Comparison of ENCODE assay signal across 26 cellular contexts in the genomic region with DNA sequence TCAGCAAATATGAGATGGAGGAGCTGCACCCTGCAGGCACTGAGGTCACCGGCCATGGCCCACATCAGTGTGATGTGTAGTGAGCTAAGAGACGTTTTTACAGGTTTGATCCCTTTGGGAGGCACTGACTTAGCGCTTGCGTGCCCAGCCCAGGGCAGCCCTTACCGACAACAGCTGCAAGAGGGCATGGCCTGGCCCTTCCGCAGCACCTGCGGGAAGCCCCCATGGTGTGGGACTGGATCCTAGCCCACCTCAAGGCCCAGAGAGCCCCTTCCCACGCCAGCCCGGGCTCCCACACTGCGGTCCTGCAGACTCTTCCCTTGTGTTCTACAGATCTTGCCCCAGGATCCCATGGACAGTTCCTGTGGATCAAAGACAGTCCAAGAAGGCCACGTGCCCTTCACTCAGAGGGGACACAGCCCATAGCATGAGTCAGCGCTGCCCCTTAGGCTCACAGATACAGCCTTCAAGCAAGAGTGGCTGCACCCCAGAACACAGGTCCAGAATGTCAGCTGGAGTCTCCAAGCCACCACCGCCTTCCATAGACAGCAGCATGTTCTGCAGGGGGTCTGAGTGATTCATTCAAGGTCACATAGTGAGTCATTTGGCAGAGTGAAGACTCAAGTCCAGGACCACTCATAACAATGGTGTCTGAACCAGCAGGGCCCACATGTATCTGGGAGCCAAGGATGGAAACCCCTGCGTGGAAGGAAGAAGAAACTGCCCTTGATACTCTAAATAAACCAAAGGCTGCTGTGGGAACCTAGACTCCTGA. TPM values are rescaled to one million over a fixed set of nuclear protein-coding genes. Genes with fewer than 3 reads are reported as not detected.
DNase-seq lines count a peak whose midpoint lies in the region; ATAC-seq, FAIRE-seq and TF ChIP-seq lines count a peak whose summit lies in the region.
"Had no signal": no experiment of that assay in that cellular context is flagged by ENCODE, and none has a peak within 500 bp of the region (broad histone marks: within the 10 kb centered on the region; RNA-seq: fewer than 3 reads in every experiment).

No MANE protein-coding gene starts in this region.

- no peaks in the 10 kb centered on the region for H3K9me3 ChIP-seq in HepG2 (ENCODE audit: low read length)
- H3K9me3 ChIP-seq in right lobe of liver, result no peaks in the 10 kb centered on the region
- no peaks in the 10 kb centered on the region for H3K9me3 ChIP-seq in astrocyte (ENCODE audit: insufficient read depth, low read depth, low read length)
- H3K9me3 ChIP-seq: BLaER1 had no signal

- H3K4me3 ChIP-seq in HepG2 (replicated peaks in 1 of 3; ENCODE audit: insufficient read depth in 1 of 3, low read depth in 2 of 3, low read length in 3 of 3) (no peak overlapping the region), right lobe of liver (no peak overlapping the region), astrocyte (ENCODE audit: insufficient read depth, low read depth, low read length) (no peak overlapping the region)
- H3K4me3 ChIP-seq: BLaER1, SK-N-MC had no signal

- WGBS in HepG2 (ENCODE audit: low lambda C conversion rate), result 13% methylated on average over 3 of the region's 14 CpGs
- WGBS in right lobe of liver (ENCODE audit: insufficient coverage, low coverage, low lambda C conversion rate, missing lambda C conversion rate), result 64% methylated on average over 3 of the region's 14 CpGs

- in situ Hi-C loops in HepG2 (cut with HindIII; ENCODE audit: extremely low pct_ligation_motif_present, low pct_unique_long_range_greater_than_20kb), result no loop called here

- no peaks in the 10 kb centered on the region for H3K36me3 ChIP-seq in HepG2 (replicated peaks in 1 of 2; ENCODE audit: control insufficient read depth in 1 of 2, insufficient read depth in 2 of 2, low read length in 2 of 2)
- no peaks in the 10 kb centered on the region for H3K36me3 ChIP-seq in right lobe of liver
- H3K36me3 ChIP-seq in astrocyte (ENCODE audit: insufficient read depth, low read length), result no peaks in the 10 kb centered on the region
- H3K36me3 ChIP-seq: BLaER1 had no signal

- H3K27me3 ChIP-seq in HepG2 (ENCODE audit: control insufficient read depth in 1 of 2, insufficient read depth in 2 of 2, low read length in 2 of 2), result peaks cover 3 to 28% of the 10 kb centered on the region in 2 experiments; a peak in 3 of 5 replicates
- H3K27me3 ChIP-seq in right lobe of liver, result no peaks in the 10 kb centered on the region
- no peaks in the 10 kb centered on the region for H3K27me3 ChIP-seq in astrocyte (ENCODE audit: insufficient read depth, low read length)
- H3K27me3 ChIP-seq: BLaER1 had no signal

- no peak for TF ChIP-seq CTCF in HepG2 (CRISPR knock-in tag; IDR thresholded peaks at IDR 0.05)
- no peak for TF ChIP-seq CTCF in right lobe of liver (IDR thresholded peaks at IDR 0.05)
- no peak for TF ChIP-seq CTCF in astrocyte (IDR thresholded peaks at IDR 0.05; ENCODE audit: insufficient read depth, low read depth, low read length)
- TF ChIP-seq CTCF in WTC11 (IDR thresholded peaks at IDR 0.05), result no peak

- H4K20me1 ChIP-seq in HepG2 (ENCODE audit: insufficient read depth, low read length) (no peaks in the 10 kb centered on the region), astrocyte (ENCODE audit: insufficient read depth, low read length) (no peaks in the 10 kb centered on the region)
- H4K20me1 ChIP-seq: BLaER1 had no signal

- H3K27ac ChIP-seq in HepG2 (ENCODE audit: extremely low read length, insufficient read depth, low read length) (no peak overlapping the region), right lobe of liver (no peak overlapping the region), astrocyte (ENCODE audit: low read depth, low read length) (no peak overlapping the region)
- H3K27ac ChIP-seq: BLaER1, KMS-11, SK-N-MC had no signal

- no peaks in the 10 kb centered on the region for H3K4me1 ChIP-seq in HepG2 (ENCODE audit: insufficient read depth, low read length)
- no peaks in the 10 kb centered on the region for H3K4me1 ChIP-seq in right lobe of liver
- peaks cover 9% of the 10 kb centered on the region for H3K4me1 ChIP-seq in astrocyte (ENCODE audit: insufficient read depth, low read length)
- H3K4me1 ChIP-seq: BLaER1 had no signal

- no TSS peak for BruUV-seq in HepG2 (replicated peaks; lab: Mats Ljungman, UMichigan)

- POLR2A ChIA-PET in HepG2 (lab: Yijun Ruan, JAX) (no interaction called here), WTC11 (lab: Charles Lee) (no interaction called here)

- H3K9me3 Mint-ChIP-seq in astrocyte (ENCODE audit: unreplicated experiment) (peaks cover 2% of the 10 kb centered on the region), WTC11 (no peaks in the 10 kb centered on the region)
- H3K9me3 Mint-ChIP-seq: CD8-positive, alpha-beta T cell had no signal

- no peaks in the 10 kb centered on the region for H3K79me2 ChIP-seq in HepG2 (ENCODE audit: insufficient read depth, low read length)
- H3K79me2 ChIP-seq in astrocyte (ENCODE audit: insufficient read depth, low read length), result no peaks in the 10 kb centered on the region

- H3K27ac Mint-ChIP-seq in astrocyte (ENCODE audit: unreplicated experiment) (no peak overlapping the region), WTC11 (no peak overlapping the region)
- H3K27ac Mint-ChIP-seq: CD8-positive, alpha-beta T cell had no signal

- ATAC-seq in HepG2 (no peak; the same call in 2 of the 3 replicates), right lobe of liver (no peak), WTC11 (no peak)
- ATAC-seq: CD8-positive, alpha-beta T cell; PC-3; Right ventricle myocardium inferior had no signal

- H3K9ac ChIP-seq in HepG2 (ENCODE audit: insufficient read depth, low read depth, low read length) (no peak overlapping the region), astrocyte (ENCODE audit: low read length) (no peak overlapping the region)
- H3K9ac ChIP-seq: BLaER1, KMS-11 had no signal

- no peak for TF ChIP-seq RAD21 in HepG2 (CRISPR knock-in tag; IDR thresholded peaks at IDR 0.05)

- intact Hi-C loops in HepG2 (cut with micrococcal nuclease; ENCODE audit: unreplicated experiment) (no loop called here), right lobe of liver (cut with DNase I) (no loop called here)

- peaks cover 3% of the 10 kb centered on the region for H3K36me3 Mint-ChIP-seq in astrocyte (ENCODE audit: low read depth, unreplicated experiment)
- no peaks in the 10 kb centered on the region for H3K36me3 Mint-ChIP-seq in WTC11
- H3K36me3 Mint-ChIP-seq: CD8-positive, alpha-beta T cell had no signal

- H3K4me1 Mint-ChIP-seq in astrocyte (ENCODE audit: low read depth, unreplicated experiment), result peaks cover 5% of the 10 kb centered on the region
- H3K4me1 Mint-ChIP-seq in WTC11, result peaks cover 22% of the 10 kb centered on the region

- H3K4me3 Mint-ChIP-seq in astrocyte (ENCODE audit: unreplicated experiment) (no peak overlapping the region), WTC11 (no peak overlapping the region)
- H3K4me3 Mint-ChIP-seq: CD8-positive, alpha-beta T cell had no signal

- TF ChIP-seq EP300 in HepG2 (IDR thresholded peaks at IDR 0.05; ENCODE audit: low read depth in 2 of 2, low read length in 2 of 2) (no peak), HepG2 (CRISPR knock-in tag; IDR thresholded peaks at IDR 0.05; ENCODE audit: borderline replicate concordance) (no peak)

- H3K4me2 ChIP-seq in HepG2 (ENCODE audit: low read depth, low read length) (no peak overlapping the region), astrocyte (ENCODE audit: low read length) (no peak overlapping the region)
- H3K4me2 ChIP-seq: BLaER1, KMS-11 had no signal

- DNase-seq in HepG2 (ENCODE audit: low spot score) (no peak), right lobe of liver (no peak), astrocyte (ENCODE audit: low read depth) (peak; percentile 36), iris pigment epithelial cell (ENCODE audit: low read depth) (peak; percentile 38), cerebellar nuclear complex (lab: John Stamatoyannopoulos, UW) (no peak), NCI-H1436 (lab: John Stamatoyannopoulos, UW) (no peak), superior temporal gyrus (ENCODE audit: extremely low spot score) (no peak), WTC11 (ENCODE audit: low spot score) (no peak)
- DNase-seq: 8988T; CD8-positive, alpha-beta T cell; DMS79; GF-D8; HCEC 1CT; NCI-H1092; NCI-H2081 treated with DMSO at 0.1 percent for 48 hours; NCI-H510A; NCI-H774; PC-3 had no signal

- FAIRE-seq in HepG2 (lab: Jason Lieb, UNC) (no peak), astrocyte (lab: Jason Lieb, UNC) (peak; percentile 13)
- FAIRE-seq: D721Med, GM12891, GM18507 had no signal

- no peak overlapping the region for H2AFZ ChIP-seq in HepG2 (ENCODE audit: low read length)
- no peak overlapping the region for H2AFZ ChIP-seq in astrocyte (ENCODE audit: low read depth, low read length)

- H3K27me3 Mint-ChIP-seq in astrocyte (ENCODE audit: low read depth, unreplicated experiment) (peaks cover 6% of the 10 kb centered on the region), WTC11 (ENCODE audit: low read depth) (no peaks in the 10 kb centered on the region; the same call in 1 of the 2 replicates)

- TF ChIP-seq POLR2A in HepG2 (IDR thresholded peaks at IDR 0.05; ENCODE audit: insufficient read depth in 1 of 2, low read depth in 2 of 2, low read length in 2 of 2), result no peak
- TF ChIP-seq POLR2A in right lobe of liver (IDR thresholded peaks at IDR 0.05), result no peak

- CTCF ChIA-PET in HepG2 (lab: Yijun Ruan, JAX; ENCODE audit: low intra/inter-chr PET ratio, low total read pairs), result no interaction called here
- CTCF ChIA-PET in WTC11 (lab: Charles Lee), result interaction anchor here (0.9 to 6.6 kb wide), 4 partner anchors 21 to 68 kb away, joined by 3 to 88 read pairs (median 4); a partner anchor contains a TSS

RNA-seq across cellular contexts. Expression of a gene that starts 25.4 kb away (rescaled TPM):
- total RNA-seq in HepG2 (2016; rRNA removed; fragmentation: Illumina TruSeq; extraction: Trizol) (0.09 TPM in 1 of 2 replicates, not detected in the other), right lobe of liver (under 1 TPM in 2 of 6 experiments, not detected in 4; 0.11 to 0.14 TPM), astrocyte (7.6 and 9.6 TPM in 2 replicates), WTC11 (2021) (9.1 to 9.2 TPM (median 9.1 TPM) in 3 replicates)
- not detected in 2 replicates for total RNA-seq in HepG2 (2016; cell fraction: cytosol; rRNA removed; fragmentation: Illumina TruSeq; extraction: Trizol; ENCODE audit: low read depth)
- total RNA-seq in HepG2 (2016; cell fraction: insoluble cytoplasmic fraction; rRNA removed; fragmentation: Illumina TruSeq; extraction: Trizol), result 0.02 TPM in 1 of 2 replicates, not detected in the other
- total RNA-seq in HepG2 (2016; cell fraction: membrane; rRNA removed; fragmentation: Illumina TruSeq; extraction: Trizol), result 0.03 TPM in 1 of 2 replicates, not detected in the other
- not detected in 2 replicates for total RNA-seq in HepG2 (2016; cell fraction: nucleus; rRNA removed; fragmentation: Illumina TruSeq; extraction: Trizol)
- 0.01 TPM in 1 of 2 replicates, not detected in the other for polyA plus RNA-seq in HepG2 (2011; rRNA removed)
- polyA plus RNA-seq in HepG2 (2011; cell fraction: cytosol; rRNA removed), result 0.03 TPM in 1 of 2 replicates, not detected in the other
- 0.06 and 0.07 TPM in 2 replicates for polyA plus RNA-seq in HepG2 (2011; cell fraction: nucleus; rRNA removed)
- not detected in 2 replicates for polyA plus RNA-seq in HepG2 (2012)
- polyA plus RNA-seq in HepG2 (2016; cell fraction: cytosol; fragmentation: Illumina TruSeq; extraction: Trizol; ENCODE audit: low read depth), result not detected in 2 replicates
- polyA plus RNA-seq in HepG2 (2016; cell fraction: insoluble cytoplasmic fraction; fragmentation: Illumina TruSeq; extraction: Trizol; ENCODE audit: low read depth), result 0.09 TPM in 1 of 2 replicates, not detected in the other
- polyA plus RNA-seq in HepG2 (2016; cell fraction: membrane; fragmentation: Illumina TruSeq; extraction: Trizol; ENCODE audit: low read depth), result not detected in 2 replicates
- polyA plus RNA-seq in HepG2 (2016; cell fraction: nucleus; fragmentation: Illumina TruSeq; extraction: Trizol; ENCODE audit: insufficient read depth, low read depth), result 0.18 TPM in 1 of 2 replicates, not detected in the other
- 0.10 and 0.14 TPM in 2 replicates for polyA minus RNA-seq in HepG2 (2011; rRNA and poly(A)+ RNA removed; ENCODE audit: low replicate concordance)
- not detected in 2 replicates for polyA minus RNA-seq in HepG2 (2011; cell fraction: cytosol; rRNA and poly(A)+ RNA removed)
- polyA minus RNA-seq in HepG2 (2011; cell fraction: nucleus; rRNA and poly(A)+ RNA removed), result 0.64 and 0.87 TPM in 2 replicates
- total RNA-seq: CD8-positive, alpha-beta T cell; MCF 10A had no signal

Comparison
In these comparisons a context has a peak if more than half of its experiments do, and no peak if none do; other contexts are left out.
1. DNase-seq: peak in astrocyte (single experiment) and iris pigment epithelial cell (single experiment); none in HepG2 (single experiment), right lobe of liver (0 of 3), cerebellar nuclear complex (0 of 2), NCI-H1436 (single experiment), superior temporal gyrus (single experiment) and WTC11 (single experiment).